Comparison of ENCODE assay signal across 11 cellular contexts in the genomic region with DNA sequence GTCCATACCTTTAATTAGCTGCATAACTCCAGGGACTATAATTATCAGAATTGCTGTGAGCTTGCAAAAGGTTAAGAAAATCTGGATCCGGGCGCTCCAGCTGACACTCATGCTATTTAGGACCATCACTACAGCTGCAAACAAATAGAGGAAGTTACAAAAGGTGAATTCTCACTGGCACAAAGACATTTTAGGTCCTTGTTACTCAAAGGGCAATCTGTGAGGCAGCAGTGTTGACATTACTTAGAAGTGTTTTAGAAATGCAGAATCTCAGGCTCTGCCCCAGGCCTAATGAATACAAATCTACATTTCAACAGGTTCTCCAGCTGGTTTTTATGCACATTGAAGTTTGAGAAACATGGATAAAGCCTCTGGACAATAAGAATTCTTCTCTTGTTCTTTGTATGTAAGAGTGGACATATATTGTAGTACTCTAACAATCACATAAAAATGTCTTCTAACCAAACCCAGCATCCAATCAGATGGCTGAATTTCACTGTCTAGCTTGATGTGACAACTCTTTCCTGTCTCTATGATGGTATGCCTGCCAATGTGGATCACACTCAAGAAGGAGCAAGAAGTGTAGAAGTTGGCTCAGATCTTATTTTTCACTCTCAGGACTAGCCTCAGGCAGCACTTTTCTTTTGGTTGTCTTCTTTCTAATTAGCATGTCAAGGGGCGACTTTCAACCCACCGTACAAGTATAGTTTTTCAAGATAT. TPM values are rescaled to one million over a fixed set of nuclear protein-coding genes. Genes with fewer than 3 reads are reported as not detected.
DNase-seq lines count a peak whose midpoint lies in the region; ATAC-seq and TF ChIP-seq lines count a peak whose summit lies in the region.
"Had no signal": no experiment of that assay in that cellular context is flagged by ENCODE, and none has a peak within 500 bp of the region (broad histone marks: within the 10 kb centered on the region; RNA-seq: fewer than 3 reads in every experiment).

No MANE protein-coding gene starts in this region.

- no peak for TF ChIP-seq CTCF in mucosa of descending colon (IDR thresholded peaks at IDR 0.05)

- intact Hi-C loops in mucosa of descending colon (cut with DNase I, micrococcal nuclease) = no loop called here

- ATAC-seq in HG02884 (IDR thresholded peaks at IDR 0.05; ENCODE audit: unreplicated experiment) (peak; percentile 56), mucosa of descending colon (peak; percentile 37), GM21515 (IDR thresholded peaks at IDR 0.05; ENCODE audit: unreplicated experiment) (no peak)
- ATAC-seq in activated T-helper 17 cell treated with anti-CD3 and anti-CD28 coated beads, Interleukin-2, amount 50 U/mL, for 72 hours (replicated peaks) = no peak
- ATAC-seq: natural killer cell had no signal

- H3K36me3 Mint-ChIP-seq in activated T-helper 17 cell treated with anti-CD3 and anti-CD28 coated beads, Interleukin-2, amount 50 U/mL, for 72 hours (ENCODE audit: low read depth) = no peaks in the 10 kb centered on the region
- H3K36me3 Mint-ChIP-seq: natural killer cell had no signal

- DNase-seq in NCI-H2081 (lab: John Stamatoyannopoulos, UW) (peak; percentile 13 to 56), NCI-H2081 treated with DMSO at 0.1 percent for 48 hours (lab: John Stamatoyannopoulos, UW) (no peak), NCI-H748 treated with DMSO at 0.1 percent for 48 hours (lab: John Stamatoyannopoulos, UW) (peak; percentile 16), mucosa of descending colon (no peak), medulla oblongata (ENCODE audit: extremely low spot score) (no peak)
- DNase-seq: ACHN; activated CD8-positive, alpha-beta memory T cell treated with anti-CD3 and anti-CD28 coated beads, Interleukin-2, amount 50 U/mL, for 48 hours; natural killer cell had no signal

- H3K4me1 Mint-ChIP-seq in activated T-helper 17 cell treated with anti-CD3 and anti-CD28 coated beads, Interleukin-2, amount 50 U/mL, for 72 hours = no peaks in the 10 kb centered on the region
- H3K4me1 Mint-ChIP-seq: natural killer cell had no signal

- no peak overlapping the region for H3K4me3 ChIP-seq in mucosa of descending colon

- H3K9me3 ChIP-seq in mucosa of descending colon = no peaks in the 10 kb centered on the region

- no peaks in the 10 kb centered on the region for H3K36me3 ChIP-seq in mucosa of descending colon (ENCODE audit: low read depth)

- no peaks in the 10 kb centered on the region for H3K27me3 Mint-ChIP-seq in activated T-helper 17 cell treated with anti-CD3 and anti-CD28 coated beads, Interleukin-2, amount 50 U/mL, for 72 hours

- no peak overlapping the region for H3K27ac Mint-ChIP-seq in activated T-helper 17 cell treated with anti-CD3 and anti-CD28 coated beads, Interleukin-2, amount 50 U/mL, for 72 hours
- H3K27ac Mint-ChIP-seq: natural killer cell had no signal

- H3K4me3 Mint-ChIP-seq in activated T-helper 17 cell treated with anti-CD3 and anti-CD28 coated beads, Interleukin-2, amount 50 U/mL, for 72 hours = no peak overlapping the region
- H3K4me3 Mint-ChIP-seq: natural killer cell had no signal

- no peaks in the 10 kb centered on the region for H3K9me3 Mint-ChIP-seq in activated T-helper 17 cell treated with anti-CD3 and anti-CD28 coated beads, Interleukin-2, amount 50 U/mL, for 72 hours

- H3K4me1 ChIP-seq in mucosa of descending colon (ENCODE audit: low read depth) = no peaks in the 10 kb centered on the region

RNA-seq across cellular contexts. Expression of a gene that starts 18.8 kb away (rescaled TPM):
- 1 to 10 TPM in 2 of 3 donors, under 1 TPM in 1; 0.70 to 2.9 (median 1.5) TPM for total RNA-seq in mucosa of descending colon
- total RNA-seq in activated T-helper 17 cell treated with anti-CD3 and anti-CD28 coated beads, Interleukin-2, amount 50 U/mL, for 72 hours = 1 to 10 TPM; 1.1 to 5.7 TPM

Comparison
In these comparisons a context has a peak if more than half of its experiments do, and no peak if none do; other contexts are left out.
1. DNase-seq: peak in NCI-H2081 (2 of 2) and NCI-H748 treated with DMSO at 0.1 percent for 48 hours (single experiment); none in NCI-H2081 treated with DMSO at 0.1 percent for 48 hours (single experiment), mucosa of descending colon (0 of 3) and medulla oblongata (single experiment).
2. ATAC-seq: peak in HG02884 (single experiment) and mucosa of descending colon (single experiment); none in GM21515 (single experiment) and activated T-helper 17 cell treated with anti-CD3 and anti-CD28 coated beads, Interleukin-2, amount 50 U/mL, for 72 hours (single experiment).